ENCODE assay signal across 20 cellular contexts in genomic region chr4:25580633-25581467, GRCh38.
DNase-seq lines count a peak whose midpoint lies in the region; ATAC-seq and TF ChIP-seq lines count a peak whose summit lies in the region.
"Had no signal": no experiment of that assay in that cellular context is flagged by ENCODE, and none has a peak within 500 bp of the region (broad histone marks: within the 10 kb centered on the region; RNA-seq: fewer than 3 reads in every experiment).

No MANE protein-coding gene starts in this region.

- H3K9me2 ChIP-seq in GM23248 (ENCODE audit: insufficient read depth): no peaks in the 10 kb centered on the region
- H3K9me2 ChIP-seq: SK-N-SH had no signal

- H3K4me2 ChIP-seq in GM23248 (ENCODE audit: unreplicated experiment): no peak overlapping the region
- H3K4me2 ChIP-seq: SK-N-SH had no signal

- DNase-seq in GM23248: peak; percentile 2
- peak in 2 of 3 donors; percentile 64 to 74 for DNase-seq in Peyer's patch
- DNase-seq in kidney tubule cell (ENCODE audit: low spot score): peak; percentile 9
- DNase-seq in renal cortical epithelial cell (ENCODE audit: low read depth): peak; percentile 21
- no peak for DNase-seq in stimulated activated naive CD8-positive, alpha-beta T cell treated with anti-CD3 and anti-CD28 coated beads, Interleukin-15, Interleukin-2, amounts not matched to agents 100 U/mL and 50 U/mL, for 24 hours
- no peak for DNase-seq in COLO829 (ENCODE audit: low spot score)
- DNase-seq in activated CD4-positive, CD25-positive, alpha-beta regulatory T cell treated with anti-CD3 and anti-CD28 coated beads, Interleukin-2, amount 50 U/mL, for 72 hours: no peak
- DNase-seq: activated CD4-positive, alpha-beta T cell treated with anti-CD3 and anti-CD28 coated beads, Interleukin-2, amount 10 ng/mL, durations not matched to agents 24 days and 14 days; activated gamma-delta T cell; activated T-cell treated with anti-CD3 and anti-CD28 coated beads, Interleukin-2, amount 50 U/mL, for 1 hour; CD8-positive, alpha-beta T cell; Kasumi-1; MV-4-11; NCI-H146; NCI-H2107; NCI-H748 treated with DMSO at 0.1 percent for 48 hours; nephron progenitor cell; SK-N-SH; transverse colon had no signal

- no peaks in the 10 kb centered on the region for H3F3A ChIP-seq in GM23248 (ENCODE audit: insufficient read depth)

- H3K4me3 ChIP-seq in GM23248: no peak overlapping the region
- H3K4me3 ChIP-seq in Peyer's patch: peak overlapping the region in 1 of 4 donors; percentile 6
- H3K4me3 ChIP-seq: transverse colon had no signal

- H3K4me1 ChIP-seq in GM23248 (ENCODE audit: insufficient read depth): no peaks in the 10 kb centered on the region
- no peaks in the 10 kb centered on the region for H3K4me1 ChIP-seq in Peyer's patch
- H3K4me1 ChIP-seq: transverse colon had no signal

- no peak for TF ChIP-seq POLR2A in Peyer's patch (IDR thresholded peaks at IDR 0.05)

- H3K9ac ChIP-seq in GM23248: no peak overlapping the region
- H3K9ac ChIP-seq: SK-N-SH had no signal

- H3K9me3 ChIP-seq in GM23248 (ENCODE audit: low read depth) (no peaks in the 10 kb centered on the region), Peyer's patch (no peaks in the 10 kb centered on the region)
- H3K9me3 ChIP-seq: SK-N-SH, transverse colon had no signal

- 49 to 52% methylated on average over 23 of the region's 23 CpGs for WGBS in GM23248 (ENCODE audit: low coverage in 1 of 2, low lambda C conversion rate in 2 of 2, missing lambda C conversion rate in 2 of 2), 2 experiments

- no peak for ATAC-seq in stimulated activated naive CD8-positive, alpha-beta T cell treated with anti-CD3 and anti-CD28 coated beads, Interleukin-15, Interleukin-2, amounts not matched to agents 100 U/mL and 50 U/mL, for 24 hours
- ATAC-seq in HG03175 (IDR thresholded peaks at IDR 0.05; ENCODE audit: unreplicated experiment): no peak
- ATAC-seq: CD8-positive, alpha-beta T cell had no signal

- no peak overlapping the region for H2AFZ ChIP-seq in GM23248

- H3K27me3 ChIP-seq in GM23248 (replicated peaks; ENCODE audit: insufficient read depth) (no peaks in the 10 kb centered on the region), Peyer's patch (no peaks in the 10 kb centered on the region)
- H3K27me3 ChIP-seq: transverse colon had no signal

- peak in 3 of 6 experiments; percentile 55 to 65 (median 63) for TF ChIP-seq CTCF in Peyer's patch (IDR thresholded peaks at IDR 0.05)

- no peaks in the 10 kb centered on the region for H3K79me2 ChIP-seq in GM23248 (ENCODE audit: insufficient read depth)

- in situ Hi-C loops in GM23248 (cut with MboI): no loop called here

- H3K27ac ChIP-seq in GM23248: no peak overlapping the region
- H3K27ac ChIP-seq in Peyer's patch: no peak overlapping the region
- H3K27ac ChIP-seq: transverse colon had no signal

- H3K36me3 ChIP-seq in GM23248 (ENCODE audit: low read depth) (no peaks in the 10 kb centered on the region), Peyer's patch (no peaks in the 10 kb centered on the region)
- H3K36me3 ChIP-seq: transverse colon had no signal

- H4K20me1 ChIP-seq in GM23248 (ENCODE audit: insufficient read depth): no peaks in the 10 kb centered on the region

Comparison
In these comparisons a context has a peak if more than half of its experiments do, and no peak if none do; other contexts are left out.
1. DNase-seq: peak in GM23248 (single experiment), Peyer's patch (2 of 3), kidney tubule cell (single experiment) and renal cortical epithelial cell (single experiment); none in stimulated activated naive CD8-positive, alpha-beta T cell treated with anti-CD3 and anti-CD28 coated beads, Interleukin-15, Interleukin-2, amounts not matched to agents 100 U/mL and 50 U/mL, for 24 hours (single experiment), COLO829 (single experiment) and activated CD4-positive, CD25-positive, alpha-beta regulatory T cell treated with anti-CD3 and anti-CD28 coated beads, Interleukin-2, amount 50 U/mL, for 72 hours (single experiment).